Comparison of ENCODE assay signal across 32 cellular contexts in genomic region chr10:133354672-133355240, GRCh38. TPM values are rescaled to one million over a fixed set of nuclear protein-coding genes. Genes with fewer than 3 reads are reported as not detected.
"Had no signal": no experiment of that assay in that cellular context is flagged by ENCODE, and none has a peak within 500 bp of the region (broad histone marks: within the 10 kb centered on the region; RNA-seq: fewer than 3 reads in every experiment).

No MANE protein-coding gene starts in this region.

- H3K9me3 Mint-ChIP-seq: activated CD4-positive, alpha-beta memory T cell treated with anti-CD3 and anti-CD28 coated beads for 36 hours; activated CD4-positive, alpha-beta T cell treated with anti-CD3 and anti-CD28 coated beads, Interleukin-2, amount 10 ng/mL, durations not matched to agents 24 days and 14 days; activated naive CD4-positive, alpha-beta T cell treated with anti-CD3 and anti-CD28 coated beads, Interleukin-2, amount 10 ng/mL, durations not matched to agents 7 days and 5 days; activated naive CD4-positive, alpha-beta T cell treated with anti-CD3 and anti-CD28 coated beads, Interleukin-2, amount 50 U/mL, for 72 hours; activated naive CD8-positive, alpha-beta T cell treated with anti-CD3 and anti-CD28 coated beads, Interleukin-2, amount 10 ng/mL, durations not matched to agents 7 days and 5 days; activated T-cell treated with anti-CD3 and anti-CD28 coated beads, Interleukin-2, amount 50 U/mL, for 24 hours; activated T-cell treated with anti-CD3 and anti-CD28 coated beads, Interleukin-2, amount 50 U/mL, for 72 hours; effector memory CD8-positive, alpha-beta T cell had no signal

- H3K27me3 ChIP-seq: brain microvascular endothelial cell had no signal

- H3K36me3 ChIP-seq: brain microvascular endothelial cell, gastrocnemius medialis had no signal

- H3K27me3 Mint-ChIP-seq: activated CD4-positive, alpha-beta memory T cell treated with anti-CD3 and anti-CD28 coated beads for 36 hours; activated CD4-positive, alpha-beta T cell treated with anti-CD3 and anti-CD28 coated beads for 36 hours; activated CD4-positive, alpha-beta T cell treated with anti-CD3 and anti-CD28 coated beads, Interleukin-2, amount 10 ng/mL, durations not matched to agents 24 days and 14 days; activated CD8-positive, alpha-beta memory T cell treated with anti-CD3 and anti-CD28 coated beads, Interleukin-2, amount 10 ng/mL, durations not matched to agents 7 days and 5 days; activated naive CD8-positive, alpha-beta T cell treated with anti-CD3 and anti-CD28 coated beads, Interleukin-2, amount 10 ng/mL, durations not matched to agents 7 days and 5 days; activated T-cell treated with anti-CD3 and anti-CD28 coated beads, Interleukin-2, amount 50 U/mL, for 24 hours had no signal

- H3K4me3 ChIP-seq: esophagus muscularis mucosa, gastrocnemius medialis had no signal

- H3K27ac Mint-ChIP-seq: activated CD4-positive, alpha-beta memory T cell treated with anti-CD3 and anti-CD28 coated beads for 36 hours; activated CD4-positive, alpha-beta T cell treated with anti-CD3 and anti-CD28 coated beads for 36 hours; activated CD4-positive, alpha-beta T cell treated with anti-CD3 and anti-CD28 coated beads, Interleukin-2, amount 10 ng/mL, durations not matched to agents 24 days and 14 days; activated CD8-positive, alpha-beta memory T cell treated with anti-CD3 and anti-CD28 coated beads, Interleukin-2, amount 10 ng/mL, durations not matched to agents 7 days and 5 days; activated CD8-positive, alpha-beta T cell treated with anti-CD3 and anti-CD28 coated beads, Interleukin-2, amount 10 ng/mL, durations not matched to agents 7 days and 5 days; activated naive CD4-positive, alpha-beta T cell treated with anti-CD3 and anti-CD28 coated beads, Interleukin-2, amount 10 ng/mL, durations not matched to agents 7 days and 5 days; activated naive CD4-positive, alpha-beta T cell treated with anti-CD3 and anti-CD28 coated beads, Interleukin-2, amount 50 U/mL, for 72 hours; activated naive CD8-positive, alpha-beta T cell treated with anti-CD3 and anti-CD28 coated beads, Interleukin-2, amount 10 ng/mL, durations not matched to agents 7 days and 5 days; activated T-cell treated with anti-CD3 and anti-CD28 coated beads, Interleukin-2, amount 50 U/mL, for 24 hours; activated T-cell treated with anti-CD3 and anti-CD28 coated beads, Interleukin-2, amount 50 U/mL, for 72 hours had no signal

- H3K4me3 Mint-ChIP-seq: activated CD4-positive, alpha-beta memory T cell treated with anti-CD3 and anti-CD28 coated beads for 36 hours; activated CD4-positive, alpha-beta T cell treated with anti-CD3 and anti-CD28 coated beads for 36 hours; activated CD4-positive, alpha-beta T cell treated with anti-CD3 and anti-CD28 coated beads, Interleukin-2, amount 10 ng/mL, durations not matched to agents 24 days and 14 days; activated CD8-positive, alpha-beta memory T cell treated with anti-CD3 and anti-CD28 coated beads, Interleukin-2, amount 10 ng/mL, durations not matched to agents 7 days and 5 days; activated CD8-positive, alpha-beta T cell treated with anti-CD3 and anti-CD28 coated beads, Interleukin-2, amount 10 ng/mL, durations not matched to agents 7 days and 5 days; activated naive CD4-positive, alpha-beta T cell treated with anti-CD3 and anti-CD28 coated beads, Interleukin-2, amount 10 ng/mL, durations not matched to agents 7 days and 5 days; activated naive CD8-positive, alpha-beta T cell treated with anti-CD3 and anti-CD28 coated beads, Interleukin-2, amount 10 ng/mL, durations not matched to agents 7 days and 5 days; activated T-cell treated with anti-CD3 and anti-CD28 coated beads, Interleukin-2, amount 50 U/mL, for 24 hours; activated T-cell treated with anti-CD3 and anti-CD28 coated beads, Interleukin-2, amount 50 U/mL, for 72 hours; effector memory CD8-positive, alpha-beta T cell had no signal

- H3K4me1 ChIP-seq: foreskin keratinocyte had no signal

- H3K9me3 ChIP-seq: esophagus muscularis mucosa, gastrocnemius medialis had no signal

- ATAC-seq: activated CD4-positive, alpha-beta T cell treated with anti-CD3 and anti-CD28 coated beads for 36 hours; activated CD8-positive, alpha-beta memory T cell treated with anti-CD3 and anti-CD28 coated beads, Interleukin-2, amount 10 ng/mL, durations not matched to agents 7 days and 5 days; activated CD8-positive, alpha-beta T cell treated with anti-CD3 and anti-CD28 coated beads, Interleukin-2, amount 10 ng/mL, durations not matched to agents 7 days and 5 days; activated naive CD4-positive, alpha-beta T cell treated with anti-CD3 and anti-CD28 coated beads, Interleukin-2, amount 50 U/mL, for 72 hours; activated T-cell treated with anti-CD3 and anti-CD28 coated beads, Interleukin-2, amount 50 U/mL, for 72 hours; effector memory CD8-positive, alpha-beta T cell; foreskin keratinocyte; gastrocnemius medialis had no signal

- DNase-seq: activated CD4-positive, alpha-beta memory T cell treated with anti-CD3 and anti-CD28 coated beads for 36 hours; activated CD4-positive, alpha-beta T cell treated with anti-CD3 and anti-CD28 coated beads for 36 hours; activated CD4-positive, alpha-beta T cell treated with anti-CD3 and anti-CD28 coated beads, Interleukin-2, amount 10 ng/mL, durations not matched to agents 24 days and 14 days; activated CD4-positive, CD25-positive, alpha-beta regulatory T cell; activated CD4-positive, CD25-positive, alpha-beta regulatory T cell treated with anti-CD3 and anti-CD28 coated beads, Interleukin-2, amount 50 U/mL, for 72 hours; activated CD8-positive, alpha-beta memory T cell treated with anti-CD3 and anti-CD28 coated beads, Interleukin-2, amount 10 ng/mL, durations not matched to agents 7 days and 5 days; activated CD8-positive, alpha-beta memory T cell treated with anti-CD3 and anti-CD28 coated beads, Interleukin-2, amount 50 U/mL, for 4 hours; activated CD8-positive, alpha-beta T cell treated with anti-CD3 and anti-CD28 coated beads, Interleukin-2, amount 10 ng/mL, durations not matched to agents 7 days and 5 days; activated gamma-delta T cell; activated naive CD4-positive, alpha-beta T cell; activated naive CD4-positive, alpha-beta T cell treated with anti-CD3 and anti-CD28 coated beads, Interleukin-2, amount 10 ng/mL, durations not matched to agents 7 days and 5 days; activated naive CD8-positive, alpha-beta T cell treated with anti-CD3 and anti-CD28 coated beads, Interleukin-2, amount 10 ng/mL, durations not matched to agents 7 days and 5 days; activated T-cell treated with anti-CD3 and anti-CD28 coated beads, Interleukin-2, amount 50 U/mL, for 24 hours; activated T-cell treated with anti-CD3 and anti-CD28 coated beads, Interleukin-2, amount 50 U/mL, for 72 hours; brain microvascular endothelial cell; cortex of kidney; dermis blood vessel endothelial cell; effector CD4-positive, alpha-beta T cell; effector memory CD8-positive, alpha-beta T cell; erythroblast; foreskin keratinocyte; gastrocnemius medialis; T-helper 2 cell had no signal

- H3K27ac ChIP-seq: brain microvascular endothelial cell, esophagus muscularis mucosa, foreskin keratinocyte, gastrocnemius medialis had no signal

- H3K4me1 Mint-ChIP-seq: activated CD4-positive, alpha-beta T cell treated with anti-CD3 and anti-CD28 coated beads, Interleukin-2, amount 10 ng/mL, durations not matched to agents 24 days and 14 days; activated naive CD8-positive, alpha-beta T cell treated with anti-CD3 and anti-CD28 coated beads, Interleukin-2, amount 10 ng/mL, durations not matched to agents 7 days and 5 days had no signal

- FAIRE-seq: astrocyte, bronchial epithelial cell, colon had no signal

- H3K36me3 Mint-ChIP-seq: activated CD8-positive, alpha-beta memory T cell treated with anti-CD3 and anti-CD28 coated beads, Interleukin-2, amount 10 ng/mL, durations not matched to agents 7 days and 5 days; activated naive CD4-positive, alpha-beta T cell treated with anti-CD3 and anti-CD28 coated beads, Interleukin-2, amount 10 ng/mL, durations not matched to agents 7 days and 5 days; activated naive CD4-positive, alpha-beta T cell treated with anti-CD3 and anti-CD28 coated beads, Interleukin-2, amount 50 U/mL, for 72 hours; activated naive CD8-positive, alpha-beta T cell treated with anti-CD3 and anti-CD28 coated beads, Interleukin-2, amount 10 ng/mL, durations not matched to agents 7 days and 5 days had no signal

RNA-seq across cellular contexts. Expression of gene PRAP1, which starts 7.6 kb away (rescaled TPM):
- total RNA-seq: activated CD4-positive, alpha-beta memory T cell treated with anti-CD3 and anti-CD28 coated beads for 36 hours; activated CD4-positive, alpha-beta T cell treated with anti-CD3 and anti-CD28 coated beads for 36 hours; activated CD4-positive, alpha-beta T cell treated with anti-CD3 and anti-CD28 coated beads, Interleukin-2, amount 10 ng/mL, durations not matched to agents 24 days and 14 days; activated CD8-positive, alpha-beta memory T cell treated with anti-CD3 and anti-CD28 coated beads for 36 hours; activated CD8-positive, alpha-beta memory T cell treated with anti-CD3 and anti-CD28 coated beads, Interleukin-2, amount 10 ng/mL, durations not matched to agents 7 days and 5 days; activated CD8-positive, alpha-beta T cell treated with anti-CD3 and anti-CD28 coated beads, Interleukin-2, amount 10 ng/mL, durations not matched to agents 7 days and 5 days; activated naive CD4-positive, alpha-beta T cell treated with anti-CD3 and anti-CD28 coated beads, Interleukin-2, amount 50 U/mL, for 72 hours; activated naive CD8-positive, alpha-beta T cell treated with anti-CD3 and anti-CD28 coated beads, Interleukin-2, amount 10 ng/mL, durations not matched to agents 7 days and 5 days; activated T-cell treated with anti-CD3 and anti-CD28 coated beads, Interleukin-2, amount 50 U/mL, for 72 hours; astrocyte; bronchial epithelial cell; chondrocyte; dermis blood vessel endothelial cell; esophagus muscularis mucosa; foreskin keratinocyte; glomerular endothelial cell; T-helper 1 cell treated with Interleukin-12 subunit alpha and Interleukin-12 subunit beta and Interleukin-4 antibody, amounts not matched to agents 30 ng/mL and 1 ng/mL, for 36 hours had no signal
- polyA plus RNA-seq: foreskin keratinocyte had no signal

RNA-seq across cellular contexts. Expression of gene CALY, which starts 18.1 kb away (rescaled TPM):
- total RNA-seq: activated CD4-positive, alpha-beta memory T cell treated with anti-CD3 and anti-CD28 coated beads for 36 hours; activated CD4-positive, alpha-beta T cell treated with anti-CD3 and anti-CD28 coated beads for 36 hours; activated CD4-positive, alpha-beta T cell treated with anti-CD3 and anti-CD28 coated beads, Interleukin-2, amount 10 ng/mL, durations not matched to agents 24 days and 14 days; activated CD8-positive, alpha-beta memory T cell treated with anti-CD3 and anti-CD28 coated beads for 36 hours; activated CD8-positive, alpha-beta memory T cell treated with anti-CD3 and anti-CD28 coated beads, Interleukin-2, amount 10 ng/mL, durations not matched to agents 7 days and 5 days; activated CD8-positive, alpha-beta T cell treated with anti-CD3 and anti-CD28 coated beads, Interleukin-2, amount 10 ng/mL, durations not matched to agents 7 days and 5 days; activated naive CD4-positive, alpha-beta T cell treated with anti-CD3 and anti-CD28 coated beads, Interleukin-2, amount 50 U/mL, for 72 hours; bronchial epithelial cell; dermis blood vessel endothelial cell; foreskin keratinocyte; gastrocnemius medialis; glomerular endothelial cell had no signal
- polyA plus RNA-seq: foreskin keratinocyte had no signal
